ENCODE assay signal across 1 cellular context in the genomic region with DNA sequence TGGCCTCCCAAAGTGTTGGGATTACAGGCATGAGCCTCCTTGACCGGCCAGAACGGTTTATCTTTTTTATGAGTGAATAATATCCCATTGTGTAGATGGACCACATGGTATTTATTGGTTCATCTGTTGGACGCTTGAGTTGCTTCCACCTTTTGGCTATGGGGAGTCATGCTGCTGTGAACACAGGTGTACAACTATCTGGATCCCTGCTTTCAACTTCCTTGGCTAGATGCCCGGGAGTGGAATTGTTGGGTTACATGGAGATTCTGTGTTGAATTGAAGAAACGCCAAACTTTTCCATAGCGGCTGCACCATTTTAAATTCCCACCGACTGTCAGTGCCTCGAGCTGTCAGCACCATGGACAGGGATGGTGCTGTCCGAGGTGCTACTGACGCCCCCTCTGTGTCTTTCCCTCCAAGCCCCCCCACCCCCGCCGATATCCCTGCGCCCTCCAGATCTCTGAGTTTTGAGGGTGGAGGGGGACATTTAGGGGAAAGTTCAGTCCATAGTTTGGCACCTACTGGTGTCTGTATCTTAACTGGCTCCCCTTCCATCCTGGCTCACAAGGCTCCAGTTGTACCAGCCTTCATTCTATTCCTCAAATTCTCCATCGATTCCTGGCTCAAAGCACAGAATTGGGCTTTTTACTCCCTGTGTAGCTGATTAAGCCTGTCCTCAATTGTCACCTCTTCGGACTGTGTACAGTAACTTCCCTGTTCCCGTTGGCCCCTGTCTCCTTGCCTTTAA.
TF ChIP-seq lines count a peak whose summit lies in the region.

No MANE protein-coding gene starts in this region.

TF ChIP-seq in SK-N-SH, 30 proteins besides CTCF, POLR2A, EP300 and RAD21:
- peak; percentile 99 for TF ChIP-seq REST (IDR thresholded peaks at IDR 0.05; ENCODE audit: low read depth, low read length)
- no peak for TF ChIP-seq TAF1 (IDR thresholded peaks at IDR 0.05; ENCODE audit: borderline replicate concordance, low read depth, low read length)
TF ChIP-seq in SK-N-SH: peak in this region for 1.
